ENCODE assay signal across 8 cellular contexts in the genomic region with DNA sequence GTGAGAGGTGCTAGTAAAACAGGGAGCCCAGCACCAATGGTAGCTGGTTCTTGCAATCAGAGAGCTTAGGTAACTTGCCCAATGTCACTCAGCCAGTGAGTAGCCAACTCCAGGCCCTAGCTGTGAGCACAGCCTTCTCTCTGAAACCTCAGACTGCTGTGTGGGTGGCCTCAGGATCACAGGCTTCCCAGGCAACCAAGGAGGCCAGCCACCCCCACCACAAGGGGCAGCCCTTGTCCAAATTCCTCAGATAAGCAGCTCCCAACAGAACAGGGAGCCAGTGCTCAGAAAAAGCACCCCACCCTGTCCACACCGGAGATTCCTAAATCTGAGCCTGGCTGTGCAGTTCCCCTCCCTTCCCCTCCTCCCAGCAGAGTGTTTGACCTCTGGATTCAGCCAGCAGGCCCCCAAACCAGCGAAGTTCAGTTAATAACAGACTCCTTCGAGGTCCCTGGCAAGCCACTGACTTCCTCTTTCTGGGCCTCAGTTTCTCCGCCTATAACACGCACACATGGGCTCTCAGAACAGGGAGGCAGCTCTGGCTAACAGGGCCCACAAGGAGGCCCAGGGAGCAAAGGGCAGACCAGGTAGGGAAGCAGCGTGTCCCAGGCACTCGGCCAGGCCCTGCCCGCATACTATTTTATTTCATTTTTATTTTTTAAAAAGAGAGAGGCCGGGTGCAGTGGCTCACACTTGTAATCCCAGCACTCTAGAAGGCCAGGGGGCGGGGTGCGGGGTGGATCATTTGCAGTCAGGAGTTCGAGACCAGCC. TPM values are rescaled to one million over a fixed set of nuclear protein-coding genes. Genes with fewer than 3 reads are reported as not detected.
DNase-seq lines count a peak whose midpoint lies in the region; ATAC-seq and TF ChIP-seq lines count a peak whose summit lies in the region.

No MANE protein-coding gene starts in this region.

- H3K14ac ChIP-seq in mesenchymal stem cell (ENCODE audit: low read length in 2 of 2): no peak overlapping the region

- peak overlapping the region in 1 of 2 experiments; percentile 19 for H3K23ac ChIP-seq in mesenchymal stem cell (ENCODE audit: low read length in 2 of 2)

- WGBS in mesenchymal stem cell: 58% methylated on average over 9 of the region's 12 CpGs
- 21% methylated on average over 12 of the region's 12 CpGs for WGBS in urinary bladder

- H3K18ac ChIP-seq in mesenchymal stem cell (ENCODE audit: low read depth in 1 of 2, low read length in 2 of 2): peak overlapping the region; percentile 55 to 75

- peak overlapping the region; percentile 94 for H3K4me3 Mint-ChIP-seq in chondrocyte (ENCODE audit: unreplicated experiment)

- H3K4me1 Mint-ChIP-seq in chondrocyte (ENCODE audit: low read depth): peaks cover 67% of the 10 kb centered on the region

- H3K9ac ChIP-seq in NT2/D1 (ENCODE audit: insufficient read length, low read depth) (peak overlapping the region; percentile 80), mesenchymal stem cell (ENCODE audit: low read length) (peak overlapping the region; percentile 92)

- no peak overlapping the region for H4K91ac ChIP-seq in mesenchymal stem cell (ENCODE audit: low read length)

- DNase-seq in GM12864 (ENCODE audit: low read depth) (no peak), NT2/D1 (ENCODE audit: low read depth, low spot score) (no peak), chondrocyte (ENCODE audit: low spot score) (no peak), mesenchymal stem cell (peak; percentile 82), GM19238 (ENCODE audit: insufficient read length, low spot score) (no peak)

- peak overlapping the region; percentile 19 for H4K8ac ChIP-seq in mesenchymal stem cell (ENCODE audit: low read length)

- no peak overlapping the region for H2BK5ac ChIP-seq in mesenchymal stem cell (ENCODE audit: low read depth, low read length, poor library complexity, severe bottlenecking)

- H3K4me3 ChIP-seq in GM12864 (ENCODE audit: low read depth, low read length) (peak overlapping the region; percentile 85), NT2/D1 (ENCODE audit: insufficient read length, low read depth) (peak overlapping the region; percentile 27), mesenchymal stem cell (ENCODE audit: insufficient read depth in 1 of 2, low read depth in 1 of 2, low read length in 2 of 2) (peak overlapping the region in 1 of 2 experiments; percentile 87), urinary bladder (ENCODE audit: low read depth, low read length) (peak overlapping the region; percentile 92)

- peak overlapping the region; percentile 78 for H3K27ac Mint-ChIP-seq in chondrocyte (ENCODE audit: unreplicated experiment)

- H3K9me3 ChIP-seq in NT2/D1 (ENCODE audit: insufficient read depth, low read length) (no peaks in the 10 kb centered on the region), mesenchymal stem cell (ENCODE audit: control insufficient read depth, low read length) (no peaks in the 10 kb centered on the region)

- ATAC-seq in GM21786 (IDR thresholded peaks at IDR 0.05; ENCODE audit: unreplicated experiment) (no peak), GM18502 (IDR thresholded peaks at IDR 0.05; ENCODE audit: poor library complexity, unreplicated experiment) (no peak)

- H2AFZ ChIP-seq in mesenchymal stem cell (ENCODE audit: low read depth, low read length): no peak overlapping the region

- peaks cover 27% of the 10 kb centered on the region for H3K36me3 ChIP-seq in NT2/D1 (ENCODE audit: insufficient read depth, insufficient read length, low read length)
- H3K36me3 ChIP-seq in mesenchymal stem cell (ENCODE audit: control insufficient read depth in 1 of 2, insufficient read depth in 2 of 2, low read depth in 1 of 2, low read length in 2 of 2): peaks cover 0 to 3% of the 10 kb centered on the region in 2 experiments
- H3K36me3 ChIP-seq in urinary bladder (ENCODE audit: insufficient read depth): no peaks in the 10 kb centered on the region

- H3K4me1 ChIP-seq in NT2/D1 (ENCODE audit: insufficient read depth, insufficient read length) (peaks cover 40% of the 10 kb centered on the region), mesenchymal stem cell (ENCODE audit: control insufficient read depth, insufficient read depth, low read depth, low read length) (peaks cover 59% of the 10 kb centered on the region), urinary bladder (ENCODE audit: insufficient read depth) (no peaks in the 10 kb centered on the region)

- no peak overlapping the region for H2AK5ac ChIP-seq in mesenchymal stem cell (ENCODE audit: low read length, severe bottlenecking)

- peak overlapping the region in 1 of 2 experiments; percentile 59 for H2BK12ac ChIP-seq in mesenchymal stem cell (ENCODE audit: low read length in 2 of 2)

- H3K36me3 Mint-ChIP-seq in chondrocyte (ENCODE audit: low read depth): no peaks in the 10 kb centered on the region

- peaks cover 42% of the 10 kb centered on the region for H3K79me1 ChIP-seq in mesenchymal stem cell (replicated peaks; ENCODE audit: low read length, poor library complexity, severe bottlenecking)

- H3K4ac ChIP-seq in mesenchymal stem cell (ENCODE audit: low read depth in 1 of 2, low read length in 2 of 2): peak overlapping the region in 1 of 2 experiments; percentile 10

- H3K27me3 ChIP-seq in NT2/D1 (ENCODE audit: insufficient read depth, insufficient read length): no peaks in the 10 kb centered on the region
- no peaks in the 10 kb centered on the region for H3K27me3 ChIP-seq in mesenchymal stem cell (ENCODE audit: control insufficient read depth in 1 of 2, insufficient read depth in 1 of 2, low read length in 2 of 2)

- H3K9me3 Mint-ChIP-seq in chondrocyte (ENCODE audit: low read depth): no peaks in the 10 kb centered on the region

- H2BK15ac ChIP-seq in mesenchymal stem cell (ENCODE audit: low read depth, poor library complexity, severe bottlenecking): no peak overlapping the region

- no peak overlapping the region for H3K27ac ChIP-seq in mesenchymal stem cell (ENCODE audit: low read length, poor library complexity, severe bottlenecking)
- H3K27ac ChIP-seq in urinary bladder (ENCODE audit: low read depth): peak overlapping the region; percentile 72

- H3K4me2 ChIP-seq in mesenchymal stem cell (ENCODE audit: low read length, poor library complexity, severe bottlenecking): peak overlapping the region; percentile 33

- TF ChIP-seq CTCF in GM12864 (IDR thresholded peaks at IDR 0.05; ENCODE audit: low read depth, low read length, missing control alignments): no peak
- peak; percentile 21 for TF ChIP-seq CTCF in chondrocyte (IDR thresholded peaks at IDR 0.05)

- no peaks in the 10 kb centered on the region for H3K27me3 Mint-ChIP-seq in chondrocyte (ENCODE audit: low read depth)

- H2BK120ac ChIP-seq in mesenchymal stem cell (ENCODE audit: low read depth, low read length): peak overlapping the region; percentile 35

RNA-seq across cellular contexts. Expression of a gene that starts 2.7 kb away (rescaled TPM):
- total RNA-seq in chondrocyte: 39.4 to 63.0 TPM (median 61.8 TPM) in 3 replicates
- polyA plus RNA-seq in mesenchymal stem cell (2013, experiment 1 of 2): 44.3 TPM
- polyA plus RNA-seq in mesenchymal stem cell (2013, experiment 2 of 2): 42.9 TPM
- total RNA-seq in urinary bladder: 30.4 TPM
- polyA plus RNA-seq in urinary bladder: 67.1 TPM

RNA-seq across cellular contexts. Expression of a gene that starts 40.4 kb away (rescaled TPM):
- total RNA-seq in chondrocyte (26.3 to 28.9 TPM (median 27.8 TPM) in 3 replicates), urinary bladder (7.5 TPM)
- 29.7 TPM for polyA plus RNA-seq in mesenchymal stem cell (2013, experiment 1 of 2)
- polyA plus RNA-seq in mesenchymal stem cell (2013, experiment 2 of 2): 30.1 TPM
- 32.1 TPM for polyA plus RNA-seq in urinary bladder

RNA-seq across cellular contexts. Expression of a gene that starts 47.5 kb away (rescaled TPM):
- total RNA-seq in chondrocyte (1.4 to 4.3 TPM (median 2.7 TPM) in 3 replicates), urinary bladder (0.48 TPM)
- 2.0 TPM for polyA plus RNA-seq in mesenchymal stem cell (2013, experiment 1 of 2)
- 1.8 TPM for polyA plus RNA-seq in mesenchymal stem cell (2013, experiment 2 of 2)
- 1.4 TPM for polyA plus RNA-seq in urinary bladder
